In genomic region chr17:68326681-68327080, GRCh38 we compare ENCODE assay signal across 21 cellular contexts. TPM values are rescaled to one million over a fixed set of nuclear protein-coding genes. Genes with fewer than 3 reads are reported as not detected.
DNase-seq lines count a peak whose midpoint lies in the region; ATAC-seq lines count a peak whose summit lies in the region.
"Had no signal": no experiment of that assay in that cellular context is flagged by ENCODE, and none has a peak within 500 bp of the region (broad histone marks: within the 10 kb centered on the region; RNA-seq: fewer than 3 reads in every experiment).

No MANE protein-coding gene starts in this region.

- no peak overlapping the region for H3K4me3 Mint-ChIP-seq in T-helper 2 cell treated with Interferon-gamma antibody and Interleukin-4, amounts not matched to agents 5 μg/mL and 100 μg/mL, for 36 hours
- no peak overlapping the region for H3K4me3 Mint-ChIP-seq in central memory CD8-positive, alpha-beta T cell
- no peak overlapping the region for H3K4me3 Mint-ChIP-seq in stimulated activated effector memory CD8-positive, alpha-beta T cell treated with anti-CD3 and anti-CD28 coated beads, Interleukin-12 subunit alpha, Interleukin-12 subunit beta, amount 100 ng/mL, for 72 hours
- H3K4me3 Mint-ChIP-seq: CD8-positive, alpha-beta memory T cell; naive thymus-derived CD8-positive, alpha-beta T cell had no signal

- no peak for ATAC-seq in central memory CD8-positive, alpha-beta T cell (replicated peaks; ENCODE audit: extremely low read depth, poor library complexity, severe bottlenecking)
- peak; percentile 94 for ATAC-seq in stimulated activated effector memory CD8-positive, alpha-beta T cell treated with anti-CD3 and anti-CD28 coated beads, Interleukin-12 subunit alpha, Interleukin-12 subunit beta, amount 100 ng/mL, for 72 hours
- ATAC-seq: esophagus mucosa; K562; left colon; naive thymus-derived CD8-positive, alpha-beta T cell; Right ventricle myocardium inferior had no signal

- H3K27me3 Mint-ChIP-seq in T-helper 2 cell treated with Interferon-gamma antibody and Interleukin-4, amounts not matched to agents 5 μg/mL and 100 μg/mL, for 36 hours (ENCODE audit: low read depth): no peaks in the 10 kb centered on the region
- no peaks in the 10 kb centered on the region for H3K27me3 Mint-ChIP-seq in central memory CD8-positive, alpha-beta T cell
- H3K27me3 Mint-ChIP-seq: naive thymus-derived CD8-positive, alpha-beta T cell had no signal

- H3K36me3 Mint-ChIP-seq in T-helper 2 cell treated with Interferon-gamma antibody and Interleukin-4, amounts not matched to agents 5 μg/mL and 100 μg/mL, for 36 hours (ENCODE audit: low read depth): peaks cover 7% of the 10 kb centered on the region
- no peaks in the 10 kb centered on the region for H3K36me3 Mint-ChIP-seq in central memory CD8-positive, alpha-beta T cell (ENCODE audit: insufficient read depth)
- H3K36me3 Mint-ChIP-seq in stimulated activated effector memory CD8-positive, alpha-beta T cell treated with anti-CD3 and anti-CD28 coated beads, Interleukin-12 subunit alpha, Interleukin-12 subunit beta, amount 100 ng/mL, for 72 hours: no peaks in the 10 kb centered on the region

- peaks cover 12% of the 10 kb centered on the region for H3K4me1 Mint-ChIP-seq in T-helper 2 cell treated with Interferon-gamma antibody and Interleukin-4, amounts not matched to agents 5 μg/mL and 100 μg/mL, for 36 hours (ENCODE audit: low read depth)
- peaks cover 27% of the 10 kb centered on the region for H3K4me1 Mint-ChIP-seq in central memory CD8-positive, alpha-beta T cell
- peaks cover 29% of the 10 kb centered on the region for H3K4me1 Mint-ChIP-seq in stimulated activated effector memory CD8-positive, alpha-beta T cell treated with anti-CD3 and anti-CD28 coated beads, Interleukin-12 subunit alpha, Interleukin-12 subunit beta, amount 100 ng/mL, for 72 hours

- DNase-seq in T-helper 2 cell treated with Interferon-gamma antibody and Interleukin-4, amounts not matched to agents 5 μg/mL and 100 μg/mL, for 36 hours (ENCODE audit: low spot score): peak; percentile 39
- DNase-seq in T-helper 2 cell (no peak), pons (ENCODE audit: low spot score) (no peak), cerebellum (ENCODE audit: low spot score) (no peak)
- DNase-seq in stimulated activated CD4-positive, alpha-beta T cell treated with anti-CD3 and anti-CD28 coated beads, Interleukin-1b, Interleukin-23, amount 100 ng/mL, for 48 hours: peak; percentile 30
- DNase-seq in stimulated activated CD4-positive, alpha-beta T cell treated with anti-CD3 and anti-CD28 coated beads, Interleukin-2, amount 100 ng/mL, for 48 hours: no peak
- DNase-seq in central memory CD8-positive, alpha-beta T cell (ENCODE audit: low spot score in 2 of 2): no peak
- DNase-seq in stimulated activated effector memory CD8-positive, alpha-beta T cell treated with anti-CD3 and anti-CD28 coated beads, Interleukin-12 subunit alpha, Interleukin-12 subunit beta, amount 100 ng/mL, for 72 hours (ENCODE audit: low spot score in 2 of 2): no peak
- DNase-seq: activated effector memory CD4-positive, alpha-beta T cell treated with Interleukin-2 at 50 U/mL for 16 hours; AML-193; CD8-positive, alpha-beta memory T cell; DMS79; left colon; naive thymus-derived CD8-positive, alpha-beta T cell; NCI-H187; NCI-H2227 treated with DMSO at 0.1 percent for 48 hours; NCI-H774; sigmoid colon had no signal

- no peak overlapping the region for H3K27ac Mint-ChIP-seq in T-helper 2 cell treated with Interferon-gamma antibody and Interleukin-4, amounts not matched to agents 5 μg/mL and 100 μg/mL, for 36 hours
- peak overlapping the region; percentile 55 for H3K27ac Mint-ChIP-seq in central memory CD8-positive, alpha-beta T cell (ENCODE audit: low read depth)
- peak overlapping the region; percentile 63 for H3K27ac Mint-ChIP-seq in stimulated activated effector memory CD8-positive, alpha-beta T cell treated with anti-CD3 and anti-CD28 coated beads, Interleukin-12 subunit alpha, Interleukin-12 subunit beta, amount 100 ng/mL, for 72 hours

- H3K9me3 Mint-ChIP-seq in T-helper 2 cell treated with Interferon-gamma antibody and Interleukin-4, amounts not matched to agents 5 μg/mL and 100 μg/mL, for 36 hours: peaks cover 9% of the 10 kb centered on the region
- H3K9me3 Mint-ChIP-seq in central memory CD8-positive, alpha-beta T cell: no peaks in the 10 kb centered on the region
- peaks cover 8% of the 10 kb centered on the region for H3K9me3 Mint-ChIP-seq in stimulated activated effector memory CD8-positive, alpha-beta T cell treated with anti-CD3 and anti-CD28 coated beads, Interleukin-12 subunit alpha, Interleukin-12 subunit beta, amount 100 ng/mL, for 72 hours

RNA-seq across cellular contexts. Expression of gene ARSG, which starts 35.4 kb away (rescaled TPM):
- 12.4 TPM for total RNA-seq in cerebellum

RNA-seq across cellular contexts. Expression of gene SLC16A6, which starts 35.8 kb away (rescaled TPM):
- total RNA-seq in cerebellum: 2.8 TPM

Comparison
In these comparisons a context has a peak if more than half of its experiments do, and no peak if none do; other contexts are left out.
1. DNase-seq: peak in T-helper 2 cell treated with Interferon-gamma antibody and Interleukin-4, amounts not matched to agents 5 μg/mL and 100 μg/mL, for 36 hours (single experiment) and stimulated activated CD4-positive, alpha-beta T cell treated with anti-CD3 and anti-CD28 coated beads, Interleukin-1b, Interleukin-23, amount 100 ng/mL, for 48 hours (single experiment); none in T-helper 2 cell (0 of 5), stimulated activated CD4-positive, alpha-beta T cell treated with anti-CD3 and anti-CD28 coated beads, Interleukin-2, amount 100 ng/mL, for 48 hours (0 of 2), central memory CD8-positive, alpha-beta T cell (0 of 2), stimulated activated effector memory CD8-positive, alpha-beta T cell treated with anti-CD3 and anti-CD28 coated beads, Interleukin-12 subunit alpha, Interleukin-12 subunit beta, amount 100 ng/mL, for 72 hours (0 of 2), pons (single experiment) and cerebellum (single experiment).